29 cellular contexts compared by ENCODE assay signal in the genomic region with DNA sequence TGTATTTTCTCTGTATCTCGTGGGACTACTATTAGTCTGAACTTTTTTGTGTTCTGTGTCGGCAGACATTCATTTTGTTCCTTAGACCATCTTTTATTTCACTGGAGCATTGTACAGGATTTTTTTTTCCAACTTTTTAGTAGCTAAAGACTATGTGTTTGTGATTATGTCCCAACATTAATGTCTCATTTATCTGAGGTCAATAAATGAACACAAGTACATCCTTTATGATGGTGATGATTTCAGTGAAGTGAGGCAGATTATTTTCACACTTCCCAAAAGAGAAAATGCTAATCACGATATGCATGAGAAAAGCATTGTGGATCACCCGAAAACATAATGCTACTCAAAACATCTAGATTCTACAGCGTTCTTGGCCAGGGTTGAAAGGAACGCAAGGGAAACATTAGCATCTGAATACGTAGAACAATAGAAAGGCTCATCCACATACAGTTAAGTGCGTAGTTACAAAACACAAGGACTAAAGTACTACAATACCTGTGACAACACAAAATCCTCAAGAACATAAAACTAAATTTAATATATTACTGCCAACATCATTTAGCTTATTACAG.
"Had no signal": no experiment of that assay in that cellular context is flagged by ENCODE, and none has a peak within 500 bp of the region (broad histone marks: within the 10 kb centered on the region; RNA-seq: fewer than 3 reads in every experiment).

No MANE protein-coding gene starts in this region.

- ATAC-seq: activated CD8-positive, alpha-beta T cell treated with anti-CD3 and anti-CD28 coated beads for 36 hours; activated naive CD8-positive, alpha-beta T cell treated with anti-CD3 and anti-CD28 coated beads, Interleukin-2, amount 50 U/mL, for 24 hours; activated T-cell treated with anti-CD3 and anti-CD28 coated beads, Interleukin-2, amount 50 U/mL, for 4 hours; esophagus mucosa; heart left ventricle; pancreas; sciatic nerve; T-helper 17 cell had no signal

- H3K4me1 Mint-ChIP-seq: activated CD4-positive, alpha-beta T cell treated with anti-CD3 and anti-CD28 coated beads, Interleukin-2, amount 10 ng/mL, durations not matched to agents 24 days and 14 days; activated naive CD4-positive, alpha-beta T cell treated with anti-CD3 and anti-CD28 coated beads, Interleukin-2, amount 50 U/mL, for 24 hours; activated naive CD8-positive, alpha-beta T cell treated with anti-CD3 and anti-CD28 coated beads, Interleukin-2, amount 50 U/mL, for 24 hours; nephron; T-helper 17 cell had no signal

- H3K36me3 Mint-ChIP-seq: activated naive CD4-positive, alpha-beta T cell treated with anti-CD3 and anti-CD28 coated beads, Interleukin-2, amount 50 U/mL, for 24 hours had no signal

- H3K27me3 ChIP-seq: heart left ventricle, pancreas had no signal

- H3K4me3 Mint-ChIP-seq: activated CD4-positive, alpha-beta T cell treated with anti-CD3 and anti-CD28 coated beads, Interleukin-2, amount 10 ng/mL, durations not matched to agents 24 days and 14 days; activated CD8-positive, alpha-beta T cell treated with anti-CD3 and anti-CD28 coated beads for 36 hours; activated naive CD4-positive, alpha-beta T cell treated with anti-CD3 and anti-CD28 coated beads, Interleukin-2, amount 50 U/mL, for 24 hours; activated naive CD8-positive, alpha-beta T cell treated with anti-CD3 and anti-CD28 coated beads, Interleukin-2, amount 50 U/mL, for 24 hours; activated T-cell treated with anti-CD3 and anti-CD28 coated beads, Interleukin-2, amount 50 U/mL, for 4 hours; nephron; stimulated activated naive CD8-positive, alpha-beta T cell treated with anti-CD3 and anti-CD28 coated beads, Interleukin-15, Interleukin-2, amounts not matched to agents 100 ng/mL and 50 ng/mL, for 24 hours; T-helper 17 cell had no signal

- DNase-seq: activated CD4-positive, alpha-beta T cell treated with anti-CD3 and anti-CD28 coated beads, Interleukin-2, amount 10 ng/mL, durations not matched to agents 24 days and 14 days; activated CD4-positive, CD25-positive, alpha-beta regulatory T cell treated with anti-CD3 and anti-CD28 coated beads, Interleukin-2, amount 50 U/mL, for 72 hours; activated CD8-positive, alpha-beta T cell treated with anti-CD3 and anti-CD28 coated beads for 36 hours; activated naive CD8-positive, alpha-beta T cell treated with anti-CD3 and anti-CD28 coated beads, Interleukin-2, amount 50 U/mL, for 24 hours; activated T-cell treated with anti-CD3 and anti-CD28 coated beads, Interleukin-2, amount 50 U/mL, for 4 hours; amygdala; caudate nucleus; foreskin fibroblast; heart left ventricle; hypothalamus; islet precursor cell; left ventricle myocardium inferior; pancreas; retina; stimulated activated CD4-positive, alpha-beta T cell treated with anti-CD3 and anti-CD28 coated beads, Interleukin-12 subunit alpha, Interleukin-12 subunit beta, amount 100 ng/mL, for 4 hours; stimulated activated CD4-positive, alpha-beta T cell treated with anti-CD3 and anti-CD28 coated beads, Interleukin-4, amount 100 ng/mL, for 1 hour; T-helper 17 cell; T1000; trophoblast cell; WERI-Rb-1 had no signal

- H3K27me3 Mint-ChIP-seq: activated CD4-positive, alpha-beta T cell treated with anti-CD3 and anti-CD28 coated beads, Interleukin-2, amount 10 ng/mL, durations not matched to agents 24 days and 14 days; activated CD8-positive, alpha-beta T cell treated with anti-CD3 and anti-CD28 coated beads for 36 hours; activated naive CD4-positive, alpha-beta T cell treated with anti-CD3 and anti-CD28 coated beads, Interleukin-2, amount 50 U/mL, for 24 hours; activated naive CD8-positive, alpha-beta T cell treated with anti-CD3 and anti-CD28 coated beads, Interleukin-2, amount 50 U/mL, for 24 hours; stimulated activated naive CD8-positive, alpha-beta T cell treated with anti-CD3 and anti-CD28 coated beads, Interleukin-15, Interleukin-2, amounts not matched to agents 100 ng/mL and 50 ng/mL, for 24 hours; T-helper 17 cell had no signal

- H3K36me3 ChIP-seq: heart left ventricle, left ventricle myocardium inferior, pancreas, prostate gland, thoracic aorta, WERI-Rb-1 had no signal

- H3K27ac Mint-ChIP-seq: activated CD4-positive, alpha-beta T cell treated with anti-CD3 and anti-CD28 coated beads, Interleukin-2, amount 10 ng/mL, durations not matched to agents 24 days and 14 days; activated CD8-positive, alpha-beta T cell treated with anti-CD3 and anti-CD28 coated beads for 36 hours; activated naive CD4-positive, alpha-beta T cell treated with anti-CD3 and anti-CD28 coated beads, Interleukin-2, amount 50 U/mL, for 24 hours; activated naive CD8-positive, alpha-beta T cell treated with anti-CD3 and anti-CD28 coated beads, Interleukin-2, amount 50 U/mL, for 24 hours; activated T-helper 2 cell treated with anti-CD3 and anti-CD28 coated beads, Interferon-gamma antibody, Interleukin-2, Interleukin-4, amounts not matched to agents 10 μg/mL and 5 μg/mL and 100 μg/mL, durations not matched to agents 14 hours and 24 hours and 36 hours; nephron; stimulated activated naive CD8-positive, alpha-beta T cell treated with anti-CD3 and anti-CD28 coated beads, Interleukin-15, Interleukin-2, amounts not matched to agents 100 ng/mL and 50 ng/mL, for 24 hours; T-helper 17 cell had no signal

- H3K9me3 Mint-ChIP-seq: activated naive CD4-positive, alpha-beta T cell treated with anti-CD3 and anti-CD28 coated beads, Interleukin-2, amount 50 U/mL, for 24 hours; nephron had no signal

- H3K9me3 ChIP-seq: heart left ventricle, pancreas, prostate gland, thoracic aorta had no signal

- H3K4me1 ChIP-seq: heart left ventricle, left ventricle myocardium inferior, pancreas, prostate gland had no signal

- H3K27ac ChIP-seq: heart left ventricle, left ventricle myocardium inferior, pancreas, prostate gland, skin epidermis, thoracic aorta, WERI-Rb-1 had no signal

- H3K4me3 ChIP-seq: heart left ventricle, left ventricle myocardium inferior, pancreas, prostate gland, skin epidermis, thoracic aorta had no signal
